ENCODE assay signal across 8 cellular contexts in the genomic region with DNA sequence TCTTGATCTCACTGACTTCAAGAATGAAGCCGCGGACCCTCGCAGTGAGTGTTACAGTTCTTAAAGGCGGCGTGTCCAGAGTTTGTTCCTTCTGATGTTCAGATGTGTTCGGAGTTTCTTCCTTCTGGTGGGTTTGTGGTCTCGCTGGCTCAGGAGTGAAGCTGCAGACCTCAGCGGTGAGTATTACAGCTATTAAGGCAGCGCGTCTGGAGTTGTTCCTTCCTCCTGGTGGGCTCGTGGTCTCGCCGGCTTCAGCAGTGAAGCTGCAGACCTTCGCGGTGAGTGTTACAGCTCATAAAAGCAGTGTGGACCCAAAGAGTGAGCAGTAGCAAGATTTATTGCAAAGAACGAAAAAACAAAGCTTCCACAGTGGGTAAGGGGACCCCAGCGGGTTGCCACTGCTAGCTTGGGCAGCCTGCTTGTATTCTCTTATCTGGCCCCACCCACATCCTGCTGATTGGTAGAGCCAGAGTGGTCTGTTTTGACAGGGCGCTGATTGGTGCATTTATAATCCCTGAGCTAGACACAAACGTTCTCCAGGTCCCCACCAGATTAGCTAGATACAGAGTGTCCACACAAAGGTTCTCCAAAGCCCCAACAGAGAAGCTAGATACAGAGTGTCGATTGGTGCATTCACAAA. TPM values are rescaled to one million over a fixed set of nuclear protein-coding genes. Genes with fewer than 3 reads are reported as not detected.
A peak's percentile ranks its signal among the peaks of the same experiment; 100 is the strongest.
DNase-seq lines count a peak whose midpoint lies in the region; ATAC-seq and TF ChIP-seq lines count a peak whose summit lies in the region.
"Not testable (repeated sequence)": the region's sequence is repeated elsewhere in the genome, so short reads cannot be mapped to it uniquely, and the experiment has no call there.

No MANE protein-coding gene starts in this region.

- H3K4me3 ChIP-seq in Loucy (ENCODE audit: low read length, poor library complexity, severe bottlenecking), result peak overlapping the region; percentile 70
- not testable (repeated sequence) for H3K4me3 ChIP-seq in testis

- H3K4me1 ChIP-seq in Loucy (ENCODE audit: insufficient read depth, low read length, poor library complexity, severe bottlenecking); testis: not testable (repeated sequence)

- peak overlapping the region; percentile 47 for H2AFZ ChIP-seq in Loucy (ENCODE audit: low read length)

- H3K27ac ChIP-seq in CD4-positive, alpha-beta T cell (ENCODE audit: low read depth, low read length); testis: not testable (repeated sequence)

- peak overlapping the region; percentile 75 for H3K4me2 ChIP-seq in Loucy (ENCODE audit: low read depth, low read length, poor library complexity, severe bottlenecking)

- not testable (repeated sequence) for H3K27me3 Mint-ChIP-seq in CD4-positive, alpha-beta T cell; immature natural killer cell (ENCODE audit: low read depth in 3 of 3); nephron progenitor cell (ENCODE audit: low read depth, poor library complexity)
- peaks cover 13% of the 10 kb centered on the region for H3K27me3 Mint-ChIP-seq in activated T-cell treated with anti-CD3 and anti-CD28 coated beads, Interleukin-2, amount 50 U/mL, for 24 hours

- peak overlapping the region; percentile 64 for H3K9ac ChIP-seq in Loucy (ENCODE audit: low read depth, low read length, poor library complexity, severe bottlenecking)

- H4K20me1 ChIP-seq in Loucy (ENCODE audit: insufficient read depth, low read length, poor library complexity, severe bottlenecking), result not testable (repeated sequence)

- H3K4me1 Mint-ChIP-seq in CD4-positive, alpha-beta T cell (ENCODE audit: low read depth), result peaks cover 12% of the 10 kb centered on the region
- H3K4me1 Mint-ChIP-seq in activated T-cell treated with anti-CD3 and anti-CD28 coated beads, Interleukin-2, amount 50 U/mL, for 24 hours (ENCODE audit: low read depth), result peaks cover 24% of the 10 kb centered on the region
- H3K4me1 Mint-ChIP-seq in immature natural killer cell, result peaks cover 8 to 15% of the 10 kb centered on the region in 2 donors
- peaks cover 15% of the 10 kb centered on the region for H3K4me1 Mint-ChIP-seq in nephron progenitor cell

- not testable (repeated sequence) for H3F3A ChIP-seq in Loucy (ENCODE audit: low read depth)

- not testable (repeated sequence) for H3K9me2 ChIP-seq in Loucy (replicated peaks; ENCODE audit: low read depth, low read length)

- H3K27me3 ChIP-seq in CD4-positive, alpha-beta T cell (ENCODE audit: control insufficient read depth, insufficient read depth, low read length); Loucy (ENCODE audit: insufficient read depth, low read length, poor library complexity, severe bottlenecking); testis: not testable (repeated sequence)

- DNase-seq in CD4-positive, alpha-beta T cell; activated naive CD4-positive, alpha-beta T cell treated with anti-CD3 and anti-CD28 coated beads, Interleukin-2, amount 50 U/mL, for 72 hours (ENCODE audit: low spot score in 2 of 2); nephron progenitor cell: not testable (repeated sequence)
- peak; percentile 32 for DNase-seq in activated CD4-positive, alpha-beta T cell treated with anti-CD3 and anti-CD28 coated beads for 48 hours
- peak; percentile 39 for DNase-seq in activated T-cell treated with anti-CD3 and anti-CD28 coated beads, Interleukin-2, amount 50 U/mL, for 24 hours
- DNase-seq in immature natural killer cell (peak in 2 of 3 donors; percentile 12 to 18), testis (peak; percentile 66)

- intact Hi-C loops in CD4-positive, alpha-beta T cell (cut with DNase I, micrococcal nuclease); testis (cut with DNase I; ENCODE audit: low total_unique reads): not testable (repeated sequence)

- ATAC-seq in CD4-positive, alpha-beta T cell (ENCODE audit: poor library complexity); activated naive CD4-positive, alpha-beta T cell treated with anti-CD3 and anti-CD28 coated beads, Interleukin-2, amount 50 U/mL, for 72 hours: not testable (repeated sequence)

- POLR2A ChIA-PET in CD4-positive, alpha-beta T cell (lab: Charles Lee), result interaction anchor here (2.7 kb wide), 1 partner anchor 17 kb away, joined by 14 read pairs; a partner anchor contains a TSS

- H3K36me3 Mint-ChIP-seq in CD4-positive, alpha-beta T cell (ENCODE audit: low read depth); activated T-cell treated with anti-CD3 and anti-CD28 coated beads, Interleukin-2, amount 50 U/mL, for 24 hours (ENCODE audit: low read depth); immature natural killer cell; nephron progenitor cell (ENCODE audit: low read depth): not testable (repeated sequence)
- H3K36me3 Mint-ChIP-seq in activated naive CD4-positive, alpha-beta T cell treated with anti-CD3 and anti-CD28 coated beads, Interleukin-2, amount 50 U/mL, for 72 hours, result peaks cover 0 to 16% of the 10 kb centered on the region in 2 donors

- not testable (repeated sequence) for H3K79me2 ChIP-seq in Loucy (ENCODE audit: insufficient read depth, low read length)

- not testable (repeated sequence) for H3K9me3 ChIP-seq in CD4-positive, alpha-beta T cell (ENCODE audit: control insufficient read depth, low read length); Loucy (ENCODE audit: insufficient read depth, low read depth, low read length); testis

- H3K36me3 ChIP-seq in Loucy (ENCODE audit: insufficient read depth, low read length); testis (ENCODE audit: low read depth, missing control alignments): not testable (repeated sequence)

- not testable (repeated sequence) for H3K9me3 Mint-ChIP-seq in CD4-positive, alpha-beta T cell; activated T-cell treated with anti-CD3 and anti-CD28 coated beads, Interleukin-2, amount 50 U/mL, for 24 hours; activated naive CD4-positive, alpha-beta T cell treated with anti-CD3 and anti-CD28 coated beads, Interleukin-2, amount 50 U/mL, for 72 hours; immature natural killer cell
- H3K9me3 Mint-ChIP-seq in nephron progenitor cell, result peaks cover 15% of the 10 kb centered on the region

- not testable (repeated sequence) for TF ChIP-seq CTCF in CD4-positive, alpha-beta T cell (IDR thresholded peaks at IDR 0.05); Loucy (conservative IDR thresholded peaks at IDR 0.05; ENCODE audit: low read length); nephron progenitor cell (IDR thresholded peaks at IDR 0.05); testis (IDR thresholded peaks at IDR 0.05)

- CTCF ChIA-PET in CD4-positive, alpha-beta T cell (lab: Charles Lee), result not testable (repeated sequence)

- not testable (repeated sequence) for TF ChIP-seq POLR2A in testis (IDR thresholded peaks at IDR 0.05)

- H3K27ac Mint-ChIP-seq in CD4-positive, alpha-beta T cell, result not testable (repeated sequence)
- peak overlapping the region; percentile 76 for H3K27ac Mint-ChIP-seq in activated T-cell treated with anti-CD3 and anti-CD28 coated beads, Interleukin-2, amount 50 U/mL, for 24 hours
- peak overlapping the region; percentile 63 to 76 for H3K27ac Mint-ChIP-seq in activated naive CD4-positive, alpha-beta T cell treated with anti-CD3 and anti-CD28 coated beads, Interleukin-2, amount 50 U/mL, for 72 hours
- H3K27ac Mint-ChIP-seq in immature natural killer cell (peak overlapping the region in 4 of 6 donors; percentile 1 to 50 (median 14)), nephron progenitor cell (peak overlapping the region; percentile 95)

- peak overlapping the region; percentile 71 for H3K4me3 Mint-ChIP-seq in CD4-positive, alpha-beta T cell
- H3K4me3 Mint-ChIP-seq in activated T-cell treated with anti-CD3 and anti-CD28 coated beads, Interleukin-2, amount 50 U/mL, for 24 hours, result peak overlapping the region; percentile 72
- peak overlapping the region; percentile 82 to 98 (median 86) for H3K4me3 Mint-ChIP-seq in immature natural killer cell
- H3K4me3 Mint-ChIP-seq in nephron progenitor cell, result not testable (repeated sequence)

- WGBS in testis, 2 donors, result 72 to 80% methylated on average over 19 of the region's 20 CpGs

RNA-seq across cellular contexts. Expression of a gene that starts 17.7 kb away (rescaled TPM):
- 100 to 1,000 TPM; 115 TPM for total RNA-seq in CD4-positive, alpha-beta T cell
- total RNA-seq in activated naive CD4-positive, alpha-beta T cell treated with anti-CD3 and anti-CD28 coated beads, Interleukin-2, amount 50 U/mL, for 72 hours, result 100 to 1,000 TPM in 1 of 2 donors, 10 to 100 TPM in 1; 68.9 to 120 TPM
- 10 to 100 TPM; 13.6 to 36.3 (median 18.5) TPM for polyA plus RNA-seq in immature natural killer cell
- total RNA-seq in testis, result 100 to 1,000 TPM; 184 to 256 TPM
- 442 TPM for polyA plus RNA-seq in testis (ENCODE audit: insufficient read depth, low read depth, low replicate concordance)
